ENCODE assay signal across 9 cellular contexts in the genomic region with DNA sequence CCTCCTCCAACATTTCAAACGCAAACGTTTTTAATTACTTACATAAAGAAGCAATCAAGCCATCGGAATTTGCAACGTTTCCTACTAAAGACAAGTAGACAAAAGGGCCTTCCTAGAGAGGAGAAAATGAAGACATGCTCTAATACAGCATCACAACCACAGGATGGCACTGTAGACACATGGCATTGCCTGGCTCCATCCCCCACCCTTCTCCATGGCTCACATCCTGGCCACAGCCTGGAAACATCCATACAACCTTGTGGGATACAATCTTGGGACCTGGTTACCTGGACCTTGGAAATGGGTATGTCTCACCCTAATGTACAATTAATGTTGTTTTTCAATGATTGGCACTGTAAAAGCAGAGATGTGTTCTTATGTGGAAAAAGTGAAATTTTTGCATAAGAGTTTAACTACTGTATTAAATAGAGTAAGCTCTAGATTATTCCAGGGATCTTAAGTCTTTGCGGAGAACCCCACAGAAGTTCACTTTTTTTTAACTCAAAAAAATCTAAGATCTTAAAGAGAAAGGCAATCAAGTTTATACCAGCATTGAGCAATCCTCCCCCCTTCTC. TPM values are rescaled to one million over a fixed set of nuclear protein-coding genes. Genes with fewer than 3 reads are reported as not detected.
DNase-seq lines count a peak whose midpoint lies in the region; ATAC-seq, FAIRE-seq and TF ChIP-seq lines count a peak whose summit lies in the region.
"Had no signal": no experiment of that assay in that cellular context is flagged by ENCODE, and none has a peak within 500 bp of the region (broad histone marks: within the 10 kb centered on the region; RNA-seq: fewer than 3 reads in every experiment).

No MANE protein-coding gene starts in this region.

- TF ChIP-seq POLR2A in GM12891 (IDR thresholded peaks at IDR 0.05; ENCODE audit: low read depth, low read length) (no peak), erythroblast (IDR thresholded peaks at IDR 0.05; ENCODE audit: low read length) (no peak)

- H3K27me3 Mint-ChIP-seq in T-helper 17 cell (no peaks in the 10 kb centered on the region), naive B cell (no peaks in the 10 kb centered on the region)
- H3K27me3 Mint-ChIP-seq: naive thymus-derived CD8-positive, alpha-beta T cell had no signal

- DNase-seq in AML-193 (lab: John Stamatoyannopoulos, UW) = peak; percentile 49 to 77
- no peak for DNase-seq in GM12891 (ENCODE audit: insufficient read length, low spot score)
- peak; percentile 5 for DNase-seq in NCI-H1048 (lab: John Stamatoyannopoulos, UW)
- no peak for DNase-seq in T-helper 17 cell
- DNase-seq in erythroblast (lab: John Stamatoyannopoulos, UW) = peak; percentile 57 to 73
- DNase-seq in naive B cell = peak; percentile 9
- no peak for DNase-seq in NCI-H774 (lab: John Stamatoyannopoulos, UW)

- H3K27ac Mint-ChIP-seq in T-helper 17 cell (peak overlapping the region; percentile 49), naive B cell (peak overlapping the region in 1 of 6 donors; percentile 35)

- H3K4me3 Mint-ChIP-seq in T-helper 17 cell = no peak overlapping the region
- H3K4me3 Mint-ChIP-seq in naive B cell = no peak overlapping the region
- H3K4me3 Mint-ChIP-seq: naive thymus-derived CD8-positive, alpha-beta T cell had no signal

- H3K4me1 Mint-ChIP-seq in T-helper 17 cell (peaks cover 6% of the 10 kb centered on the region), naive B cell (peaks cover 0 to 14% (median 6%) of the 10 kb centered on the region in 3 donors)

- ATAC-seq in T-helper 17 cell (peak; percentile 68), naive B cell (ENCODE audit: low read depth in 2 of 2) (peak in 1 of 2 donors; percentile 27), HG02623 (IDR thresholded peaks at IDR 0.05; ENCODE audit: unreplicated experiment) (no peak)

- no peaks in the 10 kb centered on the region for H3K36me3 Mint-ChIP-seq in T-helper 17 cell (ENCODE audit: low read depth)
- H3K36me3 Mint-ChIP-seq in naive B cell = peaks cover 0 to 18% of the 10 kb centered on the region in 2 donors

- H3K9me3 Mint-ChIP-seq in naive B cell = no peaks in the 10 kb centered on the region
- H3K9me3 Mint-ChIP-seq: naive thymus-derived CD8-positive, alpha-beta T cell had no signal

- H3K9me3 ChIP-seq in T-helper 17 cell (ENCODE audit: control insufficient read depth, low read length, poor library complexity, severe bottlenecking) = no peaks in the 10 kb centered on the region

- FAIRE-seq in GM12891 (lab: Jason Lieb, UNC) = peak; percentile 90

TF ChIP-seq in GM12891, 5 proteins besides CTCF, POLR2A, EP300 and RAD21:
- no peak for TF ChIP-seq PAX5 (IDR thresholded peaks at IDR 0.05; ENCODE audit: insufficient read depth, low read length, severe bottlenecking)
- no peak for TF ChIP-seq POLR2AphosphoS5 (IDR thresholded peaks at IDR 0.05; ENCODE audit: low read depth, low read length)
- no peak for TF ChIP-seq TAF1 (IDR thresholded peaks at IDR 0.05; ENCODE audit: low read depth, low read length)
- TF ChIP-seq POU2F2 (IDR thresholded peaks at IDR 0.05; ENCODE audit: low read depth, low read length) = no peak
- TF ChIP-seq SPI1 (IDR thresholded peaks at IDR 0.05; ENCODE audit: low read depth, low read length) = no peak
TF ChIP-seq in GM12891: peak in this region for 0.

RNA-seq across cellular contexts. Expression of gene EBPL, which starts 21.5 kb away (rescaled TPM):
- 36.6 TPM for polyA plus RNA-seq in GM12891 (2012; ENCODE audit: low read depth, missing spikeins)
- 10 to 100 TPM; 11.8 to 17.1 TPM for total RNA-seq in T-helper 17 cell
- 10 to 100 TPM; 41.4 to 77.2 (median 65.8) TPM for polyA plus RNA-seq in naive B cell (ENCODE audit: low read depth in 6 of 6)

RNA-seq across cellular contexts. Expression of gene ARL11, which starts 41.5 kb away (rescaled TPM):
- polyA plus RNA-seq in GM12891 (2012; ENCODE audit: low read depth, missing spikeins) = 2.2 TPM
- under 1 TPM in 1 of 2 donors, not detected in 1; 0.22 TPM for total RNA-seq in T-helper 17 cell
- 10 to 100 TPM in 4 of 6 donors, 1 to 10 TPM in 2; 6.1 to 39.6 (median 11.9) TPM for polyA plus RNA-seq in naive B cell (ENCODE audit: low read depth in 6 of 6)

Comparison
In these comparisons a context has a peak if more than half of its experiments do, and no peak if none do; other contexts are left out.
1. DNase-seq: peak in AML-193 (2 of 2), NCI-H1048 (single experiment), erythroblast (2 of 2) and naive B cell (single experiment); none in GM12891 (single experiment), T-helper 17 cell (0 of 3) and NCI-H774 (single experiment).